In the genomic region with DNA sequence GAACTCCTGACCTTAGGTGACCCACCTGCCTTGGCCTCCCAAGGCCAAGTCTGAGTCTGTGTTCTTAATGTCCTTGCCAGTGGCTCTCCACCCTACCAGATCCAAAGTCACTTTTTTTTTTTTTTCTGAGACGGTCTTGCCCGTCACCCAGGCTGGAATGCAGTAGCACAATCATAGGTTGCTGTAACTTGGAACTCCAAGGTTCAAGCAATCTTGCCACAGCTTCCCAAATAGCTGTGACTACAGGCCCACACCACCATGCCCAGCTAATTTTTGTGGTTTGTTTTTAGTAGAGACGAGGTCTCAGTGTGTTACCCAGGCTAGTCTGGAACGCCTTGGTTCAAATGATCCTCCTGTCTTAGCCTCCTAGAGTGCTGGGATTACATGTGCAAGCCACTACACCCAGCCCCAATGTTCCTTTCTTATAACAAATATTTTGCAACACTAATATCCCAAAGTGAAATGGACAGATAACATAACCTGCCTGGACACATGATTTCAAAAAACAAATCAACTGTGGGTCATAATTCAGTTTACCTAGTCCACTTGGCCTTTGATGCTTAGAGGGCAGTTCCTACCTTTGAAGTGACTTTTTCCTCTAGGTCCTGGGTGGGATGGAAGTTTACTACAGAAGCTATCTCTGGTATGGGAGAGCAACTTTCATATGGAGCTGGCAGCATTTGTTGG, we compare ENCODE assay signal across 1 cellular context.
TF ChIP-seq lines count a peak whose summit lies in the region.

No MANE protein-coding gene starts in this region.

TF ChIP-seq in HepG2, 621 proteins besides CTCF, POLR2A, EP300 and RAD21 (continued from another document and continues in another):
- TF ChIP-seq, protein P1, sequence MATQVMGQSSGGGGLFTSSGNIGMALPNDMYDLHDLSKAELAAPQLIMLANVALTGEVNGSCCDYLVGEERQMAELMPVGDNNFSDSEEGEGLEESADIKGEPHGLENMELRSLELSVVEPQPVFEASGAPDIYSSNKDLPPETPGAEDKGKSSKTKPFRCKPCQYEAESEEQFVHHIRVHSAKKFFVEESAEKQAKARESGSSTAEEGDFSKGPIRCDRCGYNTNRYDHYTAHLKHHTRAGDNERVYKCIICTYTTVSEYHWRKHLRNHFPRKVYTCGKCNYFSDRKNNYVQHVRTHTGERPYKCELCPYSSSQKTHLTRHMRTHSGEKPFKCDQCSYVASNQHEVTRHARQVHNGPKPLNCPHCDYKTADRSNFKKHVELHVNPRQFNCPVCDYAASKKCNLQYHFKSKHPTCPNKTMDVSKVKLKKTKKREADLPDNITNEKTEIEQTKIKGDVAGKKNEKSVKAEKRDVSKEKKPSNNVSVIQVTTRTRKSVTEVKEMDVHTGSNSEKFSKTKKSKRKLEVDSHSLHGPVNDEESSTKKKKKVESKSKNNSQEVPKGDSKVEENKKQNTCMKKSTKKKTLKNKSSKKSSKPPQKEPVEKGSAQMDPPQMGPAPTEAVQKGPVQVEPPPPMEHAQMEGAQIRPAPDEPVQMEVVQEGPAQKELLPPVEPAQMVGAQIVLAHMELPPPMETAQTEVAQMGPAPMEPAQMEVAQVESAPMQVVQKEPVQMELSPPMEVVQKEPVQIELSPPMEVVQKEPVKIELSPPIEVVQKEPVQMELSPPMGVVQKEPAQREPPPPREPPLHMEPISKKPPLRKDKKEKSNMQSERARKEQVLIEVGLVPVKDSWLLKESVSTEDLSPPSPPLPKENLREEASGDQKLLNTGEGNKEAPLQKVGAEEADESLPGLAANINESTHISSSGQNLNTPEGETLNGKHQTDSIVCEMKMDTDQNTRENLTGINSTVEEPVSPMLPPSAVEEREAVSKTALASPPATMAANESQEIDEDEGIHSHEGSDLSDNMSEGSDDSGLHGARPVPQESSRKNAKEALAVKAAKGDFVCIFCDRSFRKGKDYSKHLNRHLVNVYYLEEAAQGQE (IDR thresholded peaks at IDR 0.05; ENCODE audit: borderline replicate concordance in 1 of 2, low read depth in 1 of 2, low read length in 2 of 2): no peak
- TF ChIP-seq HOXA3 (CRISPR knock-in tag; IDR thresholded peaks at IDR 0.05): peak; percentile 47; the same call in 1 of the 2 replicates
- peak; percentile 75 for TF ChIP-seq HDAC2 (CRISPR knock-in tag; IDR thresholded peaks at IDR 0.05)
- no peak for TF ChIP-seq NR1H2 (CRISPR knock-in tag; IDR thresholded peaks at IDR 0.05; ENCODE audit: borderline replicate concordance, low read depth)
- TF ChIP-seq KLF12 (CRISPR knock-in tag; IDR thresholded peaks at IDR 0.05; ENCODE audit: borderline replicate concordance): 0 out of 2 replicates have a peak, but pooled peaks have one; percentile 32
- peak; percentile 38; the same call in 1 of the 2 replicates for TF ChIP-seq ZMYM3 (CRISPR knock-in tag; IDR thresholded peaks at IDR 0.05)
- no peak for TF ChIP-seq NPAS2 (CRISPR knock-in tag; IDR thresholded peaks at IDR 0.05; ENCODE audit: borderline replicate concordance)
- TF ChIP-seq ZMYM2 (CRISPR knock-in tag; IDR thresholded peaks at IDR 0.05): peak; percentile 81; the same call in 1 of the 2 replicates
- 0 out of 2 replicates have a peak, but pooled peaks have one; percentile 35 for TF ChIP-seq CCDC6 (CRISPR knock-in tag; IDR thresholded peaks at IDR 0.05)
- TF ChIP-seq HDAC1 (CRISPR knock-in tag; IDR thresholded peaks at IDR 0.05): peak; percentile 84
- peak; percentile 59 for TF ChIP-seq TEAD3 (CRISPR knock-in tag; optimal IDR thresholded peaks at IDR 0.05; ENCODE audit: borderline replicate concordance)
- no peak for TF ChIP-seq POLR2AphosphoS2 (IDR thresholded peaks at IDR 0.05; ENCODE audit: low read depth, low read length)
- TF ChIP-seq ZBED4 (CRISPR knock-in tag; IDR thresholded peaks at IDR 0.05; ENCODE audit: borderline replicate concordance): peak; percentile 86; the same call in 1 of the 2 replicates
- peak; percentile 93 for TF ChIP-seq ZNF770 (CRISPR knock-in tag; IDR thresholded peaks at IDR 0.05)
- TF ChIP-seq CHD4 (IDR thresholded peaks at IDR 0.05; ENCODE audit: borderline replicate concordance, low read length): peak; percentile 38; the same call in 1 of the 2 replicates
- peak; percentile 56; the same call in 1 of the 2 replicates for TF ChIP-seq SKIL (CRISPR knock-in tag; IDR thresholded peaks at IDR 0.05; ENCODE audit: borderline replicate concordance)
- no peak for TF ChIP-seq ZNF563 (CRISPR knock-in tag; IDR thresholded peaks at IDR 0.05)
- TF ChIP-seq DPF2 (CRISPR knock-in tag; IDR thresholded peaks at IDR 0.05; ENCODE audit: borderline replicate concordance, low read depth): peak; percentile 86
- TF ChIP-seq SMYD3 (CRISPR knock-in tag; IDR thresholded peaks at IDR 0.05): 0 out of 2 replicates have a peak, but pooled peaks have one; percentile 47
- peak; percentile 33; the same call in 1 of the 2 replicates for TF ChIP-seq ZFY (CRISPR knock-in tag; IDR thresholded peaks at IDR 0.05)
- TF ChIP-seq SOX6 (IDR thresholded peaks at IDR 0.05): no peak
- TF ChIP-seq SOX6 (CRISPR knock-in tag; IDR thresholded peaks at IDR 0.05): peak; percentile 78
- peak; percentile 44 for TF ChIP-seq ZEB1 (IDR thresholded peaks at IDR 0.05; ENCODE audit: insufficient replicate concordance, low read depth)
- TF ChIP-seq ZFX (CRISPR knock-in tag; IDR thresholded peaks at IDR 0.05; ENCODE audit: low read depth): peak; percentile 35; the same call in 1 of the 2 replicates
- TF ChIP-seq, protein P2, sequence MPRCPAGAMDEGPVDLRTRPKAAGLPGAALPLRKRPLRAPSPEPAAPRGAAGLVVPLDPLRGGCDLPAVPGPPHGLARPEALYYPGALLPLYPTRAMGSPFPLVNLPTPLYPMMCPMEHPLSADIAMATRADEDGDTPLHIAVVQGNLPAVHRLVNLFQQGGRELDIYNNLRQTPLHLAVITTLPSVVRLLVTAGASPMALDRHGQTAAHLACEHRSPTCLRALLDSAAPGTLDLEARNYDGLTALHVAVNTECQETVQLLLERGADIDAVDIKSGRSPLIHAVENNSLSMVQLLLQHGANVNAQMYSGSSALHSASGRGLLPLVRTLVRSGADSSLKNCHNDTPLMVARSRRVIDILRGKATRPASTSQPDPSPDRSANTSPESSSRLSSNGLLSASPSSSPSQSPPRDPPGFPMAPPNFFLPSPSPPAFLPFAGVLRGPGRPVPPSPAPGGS (CRISPR knock-in tag; IDR thresholded peaks at IDR 0.05): no peak
- TF ChIP-seq RARA (CRISPR knock-in tag; IDR thresholded peaks at IDR 0.05): peak; percentile 77
- TF ChIP-seq HOXA5 (CRISPR knock-in tag; IDR thresholded peaks at IDR 0.05): peak; percentile 25; the same call in 1 of the 2 replicates
- TF ChIP-seq TCF7L2 (IDR thresholded peaks at IDR 0.05; ENCODE audit: low read depth, low read length): peak; percentile 61
- TF ChIP-seq, protein P3, sequence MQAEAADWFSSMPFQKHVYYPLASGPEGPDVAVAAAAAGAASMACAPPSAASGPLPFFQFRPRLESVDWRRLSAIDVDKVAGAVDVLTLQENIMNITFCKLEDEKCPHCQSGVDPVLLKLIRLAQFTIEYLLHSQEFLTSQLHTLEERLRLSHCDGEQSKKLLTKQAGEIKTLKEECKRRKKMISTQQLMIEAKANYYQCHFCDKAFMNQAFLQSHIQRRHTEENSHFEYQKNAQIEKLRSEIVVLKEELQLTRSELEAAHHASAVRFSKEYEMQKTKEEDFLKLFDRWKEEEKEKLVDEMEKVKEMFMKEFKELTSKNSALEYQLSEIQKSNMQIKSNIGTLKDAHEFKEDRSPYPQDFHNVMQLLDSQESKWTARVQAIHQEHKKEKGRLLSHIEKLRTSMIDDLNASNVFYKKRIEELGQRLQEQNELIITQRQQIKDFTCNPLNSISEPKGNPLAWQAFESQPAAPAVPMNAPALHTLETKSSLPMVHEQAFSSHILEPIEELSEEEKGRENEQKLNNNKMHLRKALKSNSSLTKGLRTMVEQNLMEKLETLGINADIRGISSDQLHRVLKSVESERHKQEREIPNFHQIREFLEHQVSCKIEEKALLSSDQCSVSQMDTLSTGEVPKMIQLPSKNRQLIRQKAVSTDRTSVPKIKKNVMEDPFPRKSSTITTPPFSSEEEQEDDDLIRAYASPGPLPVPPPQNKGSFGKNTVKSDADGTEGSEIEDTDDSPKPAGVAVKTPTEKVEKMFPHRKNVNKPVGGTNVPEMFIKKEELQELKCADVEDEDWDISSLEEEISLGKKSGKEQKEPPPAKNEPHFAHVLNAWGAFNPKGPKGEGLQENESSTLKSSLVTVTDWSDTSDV (CRISPR knock-in tag; IDR thresholded peaks at IDR 0.05): no peak
- TF ChIP-seq ZNF816 (CRISPR knock-in tag; IDR thresholded peaks at IDR 0.05; ENCODE audit: borderline replicate concordance): peak; percentile 63; the same call in 1 of the 2 replicates
- TF ChIP-seq, protein P4, sequence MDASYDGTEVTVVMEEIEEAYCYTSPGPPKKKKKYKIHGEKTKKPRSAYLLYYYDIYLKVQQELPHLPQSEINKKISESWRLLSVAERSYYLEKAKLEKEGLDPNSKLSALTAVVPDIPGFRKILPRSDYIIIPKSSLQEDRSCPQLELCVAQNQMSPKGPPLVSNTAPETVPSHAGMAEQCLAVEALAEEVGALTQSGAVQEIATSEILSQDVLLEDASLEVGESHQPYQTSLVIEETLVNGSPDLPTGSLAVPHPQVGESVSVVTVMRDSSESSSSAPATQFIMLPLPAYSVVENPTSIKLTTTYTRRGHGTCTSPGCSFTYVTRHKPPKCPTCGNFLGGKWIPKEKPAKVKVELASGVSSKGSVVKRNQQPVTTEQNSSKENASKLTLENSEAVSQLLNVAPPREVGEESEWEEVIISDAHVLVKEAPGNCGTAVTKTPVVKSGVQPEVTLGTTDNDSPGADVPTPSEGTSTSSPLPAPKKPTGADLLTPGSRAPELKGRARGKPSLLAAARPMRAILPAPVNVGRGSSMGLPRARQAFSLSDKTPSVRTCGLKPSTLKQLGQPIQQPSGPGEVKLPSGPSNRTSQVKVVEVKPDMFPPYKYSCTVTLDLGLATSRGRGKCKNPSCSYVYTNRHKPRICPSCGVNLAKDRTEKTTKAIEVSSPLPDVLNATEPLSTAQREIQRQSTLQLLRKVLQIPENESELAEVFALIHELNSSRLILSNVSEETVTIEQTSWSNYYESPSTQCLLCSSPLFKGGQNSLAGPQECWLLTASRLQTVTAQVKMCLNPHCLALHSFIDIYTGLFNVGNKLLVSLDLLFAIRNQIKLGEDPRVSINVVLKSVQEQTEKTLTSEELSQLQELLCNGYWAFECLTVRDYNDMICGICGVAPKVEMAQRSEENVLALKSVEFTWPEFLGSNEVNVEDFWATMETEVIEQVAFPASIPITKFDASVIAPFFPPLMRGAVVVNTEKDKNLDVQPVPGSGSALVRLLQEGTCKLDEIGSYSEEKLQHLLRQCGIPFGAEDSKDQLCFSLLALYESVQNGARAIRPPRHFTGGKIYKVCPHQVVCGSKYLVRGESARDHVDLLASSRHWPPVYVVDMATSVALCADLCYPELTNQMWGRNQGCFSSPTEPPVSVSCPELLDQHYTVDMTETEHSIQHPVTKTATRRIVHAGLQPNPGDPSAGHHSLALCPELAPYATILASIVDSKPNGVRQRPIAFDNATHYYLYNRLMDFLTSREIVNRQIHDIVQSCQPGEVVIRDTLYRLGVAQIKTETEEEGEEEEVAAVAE (CRISPR knock-in tag; IDR thresholded peaks at IDR 0.05; ENCODE audit: borderline replicate concordance): peak; percentile 74; the same call in 1 of the 2 replicates
- TF ChIP-seq ESRRA (CRISPR knock-in tag; IDR thresholded peaks at IDR 0.05; ENCODE audit: low read depth): no peak
